Comparison of ENCODE assay signal across 8 cellular contexts in the genomic region with DNA sequence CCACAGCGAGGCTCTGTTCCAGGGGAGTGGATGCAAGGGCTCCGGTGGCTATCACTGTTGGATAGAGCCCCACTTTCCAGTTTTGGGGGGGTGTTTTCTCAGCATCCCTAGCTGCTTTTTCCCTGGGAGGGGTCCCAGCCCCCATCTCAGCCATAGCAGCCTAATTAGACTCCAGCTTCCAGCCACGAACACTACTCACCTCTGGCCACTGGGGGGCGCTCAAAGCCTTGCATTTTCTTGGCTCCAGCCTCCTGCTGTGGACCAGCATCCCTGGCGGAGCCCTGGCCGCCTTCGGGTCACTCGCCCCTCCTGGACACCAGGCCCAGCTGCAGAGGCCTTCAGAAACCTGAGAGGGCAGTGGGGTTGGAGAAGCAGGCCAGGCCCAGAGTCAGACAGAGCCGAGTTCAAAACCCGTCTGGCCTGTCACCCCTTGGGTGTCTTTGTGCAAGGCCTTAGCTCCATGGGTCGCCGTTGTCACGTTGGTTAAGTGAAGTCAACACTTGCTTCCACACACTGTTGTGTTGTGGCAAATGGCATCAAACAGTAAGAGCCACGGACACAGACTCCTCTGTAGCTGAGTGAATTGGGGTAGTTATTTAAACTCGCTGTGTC.
DNase-seq lines count a peak whose midpoint lies in the region; ATAC-seq and TF ChIP-seq lines count a peak whose summit lies in the region.

No MANE protein-coding gene starts in this region.

- H3K27me3 Mint-ChIP-seq in mesothelial cell of epicardium (ENCODE audit: low read depth) = no peaks in the 10 kb centered on the region

- peak; percentile 97 for TF ChIP-seq CTCF in mesothelial cell of epicardium (IDR thresholded peaks at IDR 0.05; ENCODE audit: unreplicated experiment)

- no peak overlapping the region for H3K27ac Mint-ChIP-seq in mesothelial cell of epicardium

- no peaks in the 10 kb centered on the region for H3K4me1 Mint-ChIP-seq in mesothelial cell of epicardium

- peak; percentile 33 for DNase-seq in NK-92 treated with Interleukin-12 subunit alpha and Interleukin-12 subunit beta, amount 100 ng/mL, for 24 hours (lab: John Stamatoyannopoulos, UW)
- DNase-seq in NK-92 (lab: John Stamatoyannopoulos, UW; ENCODE audit: unreplicated experiment) (no peak), NCI-H1092 treated with DMSO at 0.1 percent for 48 hours (lab: John Stamatoyannopoulos, UW) (peak; percentile 60), mesothelial cell of epicardium (ENCODE audit: low spot score in 2 of 2, unreplicated experiment in 2 of 2) (peak; percentile 53 to 84)
- DNase-seq in activated CD4-positive, alpha-beta T cell treated with anti-CD3 and anti-CD28 coated beads, Interleukin-2, amount 50 U/mL, for 24 hours (ENCODE audit: low read depth in 1 of 2, low spot score in 1 of 2) = peak; percentile 33 to 35
- DNase-seq in effector CD8-positive, alpha-beta T cell (lab: John Stamatoyannopoulos, UW) = peak; percentile 21
- DNase-seq in stimulated activated CD8-positive, alpha-beta memory T cell treated with anti-CD3 and anti-CD28 coated beads, Interleukin-7, amount 100 ng/mL, for 24 hours (ENCODE audit: low read depth) = peak; percentile 40

- no peaks in the 10 kb centered on the region for H3K9me3 Mint-ChIP-seq in mesothelial cell of epicardium

- ATAC-seq in HG03175 (IDR thresholded peaks at IDR 0.05; ENCODE audit: unreplicated experiment) = no peak

- peaks cover 22% of the 10 kb centered on the region for H3K36me3 Mint-ChIP-seq in mesothelial cell of epicardium

- no peak overlapping the region for H3K4me3 Mint-ChIP-seq in mesothelial cell of epicardium
